Comparison of ENCODE assay signal across 13 cellular contexts in genomic region chr1:94081566-94082344, GRCh38. TPM values are rescaled to one million over a fixed set of nuclear protein-coding genes. Genes with fewer than 3 reads are reported as not detected.
DNase-seq lines count a peak whose midpoint lies in the region; ATAC-seq and TF ChIP-seq lines count a peak whose summit lies in the region.
"Had no signal": no experiment of that assay in that cellular context is flagged by ENCODE, and none has a peak within 500 bp of the region (broad histone marks: within the 10 kb centered on the region; RNA-seq: fewer than 3 reads in every experiment).

No MANE protein-coding gene starts in this region.

- TF ChIP-seq CTCF in PC-3 (conservative IDR thresholded peaks at IDR 0.05; ENCODE audit: low read depth, low read length): no peak

- peaks cover 12% of the 10 kb centered on the region for H3K4me1 ChIP-seq in PC-3 (ENCODE audit: insufficient read depth, low read length)
- H3K4me1 ChIP-seq: ascending aorta had no signal

- no peak overlapping the region for H2AFZ ChIP-seq in PC-3 (ENCODE audit: low read length)

- no TSS peak for BruUV-seq in PC-3 (replicated peaks; lab: Mats Ljungman, UMichigan)

- no peak overlapping the region for H3K27ac ChIP-seq in PC-3 (ENCODE audit: low read length)
- H3K27ac ChIP-seq: ascending aorta had no signal

- H3F3A ChIP-seq in PC-3 (ENCODE audit: low read length, unreplicated experiment): no peaks in the 10 kb centered on the region

- CTCF ChIA-PET in PC-3 (lab: Charles Lee): no interaction called here

- intact Hi-C loops in PC-3 (cut with micrococcal nuclease): no loop called here
- intact Hi-C loops in sciatic nerve (cut with DNase I): no loop called here

- H3K27me3 ChIP-seq in PC-3 (ENCODE audit: low read length): no peaks in the 10 kb centered on the region
- H3K27me3 ChIP-seq: ascending aorta had no signal

- POLR2A ChIA-PET in PC-3 (lab: Charles Lee; ENCODE audit: unreplicated experiment): no interaction called here

- H4K20me1 ChIP-seq in PC-3 (ENCODE audit: low read length): no peaks in the 10 kb centered on the region

- H3K4me2 ChIP-seq in PC-3 (ENCODE audit: low read length): peak overlapping the region; percentile 19; the same call in 1 of the 2 replicates

- ATAC-seq in PC-3: peak; percentile 96
- peak; percentile 63 for ATAC-seq in sciatic nerve
- ATAC-seq in HG02678 (IDR thresholded peaks at IDR 0.05; ENCODE audit: unreplicated experiment): no peak
- no peak for ATAC-seq in HG02981 (IDR thresholded peaks at IDR 0.05; ENCODE audit: unreplicated experiment)

- no peaks in the 10 kb centered on the region for H3K9me3 ChIP-seq in PC-3 (ENCODE audit: low read length)
- H3K9me3 ChIP-seq: ascending aorta had no signal

- H3K4me3 ChIP-seq in PC-3 (ENCODE audit: low read length): no peak overlapping the region
- H3K4me3 ChIP-seq: ascending aorta had no signal

- no peaks in the 10 kb centered on the region for H3K79me2 ChIP-seq in PC-3 (ENCODE audit: low read length)

- no peaks in the 10 kb centered on the region for H3K36me3 ChIP-seq in PC-3 (ENCODE audit: low read depth, low read length)
- H3K36me3 ChIP-seq: ascending aorta had no signal

- peak; percentile 88 for DNase-seq in EL
- DNase-seq in PC-3: peak; percentile 86
- peak; percentile 62 to 80 for DNase-seq in dermis microvascular lymphatic vessel endothelial cell (ENCODE audit: low read depth in 2 of 2)
- peak; percentile 31 for DNase-seq in sciatic nerve (ENCODE audit: low spot score)
- DNase-seq in NCI-H1048 (lab: John Stamatoyannopoulos, UW): no peak
- no peak for DNase-seq in KG1 (lab: John Stamatoyannopoulos, UW)
- DNase-seq: small intestine had no signal

- H3K9ac ChIP-seq in PC-3 (ENCODE audit: low read length): no peak overlapping the region

- H3K9me2 ChIP-seq in PC-3 (replicated peaks; ENCODE audit: low read length): no peaks in the 10 kb centered on the region

RNA-seq across cellular contexts. Expression of gene ABCA4, which starts 39.2 kb away (rescaled TPM):
- total RNA-seq in PC-3 (2014; rRNA removed) (0.23 and 0.29 TPM in 2 replicates), dermis microvascular lymphatic vessel endothelial cell (27.9 and 189 TPM in 2 replicates), sciatic nerve (0.40 TPM)
- total RNA-seq: activated CD8-positive, alpha-beta memory T cell treated with anti-CD3 and anti-CD28 coated beads for 36 hours; ascending aorta; mononuclear cell; NCI-H460 had no signal

Comparison
In these comparisons a context has a peak if more than half of its experiments do, and no peak if none do; other contexts are left out.
1. DNase-seq: peak in EL (single experiment), PC-3 (single experiment), dermis microvascular lymphatic vessel endothelial cell (2 of 2) and sciatic nerve (single experiment); none in NCI-H1048 (single experiment) and KG1 (single experiment).
2. ATAC-seq: peak in PC-3 (single experiment) and sciatic nerve (single experiment); none in HG02678 (single experiment) and HG02981 (single experiment).
3. RNA of gene ABCA4, which starts 39.2 kb away (total RNA-seq): 27.9 to 189 TPM in dermis microvascular lymphatic vessel endothelial cell; 0.40 TPM in sciatic nerve (single experiment) and 0.23 to 0.29 TPM in PC-3; every median in the first group is over 10 times any median in the second.